In the genomic region with DNA sequence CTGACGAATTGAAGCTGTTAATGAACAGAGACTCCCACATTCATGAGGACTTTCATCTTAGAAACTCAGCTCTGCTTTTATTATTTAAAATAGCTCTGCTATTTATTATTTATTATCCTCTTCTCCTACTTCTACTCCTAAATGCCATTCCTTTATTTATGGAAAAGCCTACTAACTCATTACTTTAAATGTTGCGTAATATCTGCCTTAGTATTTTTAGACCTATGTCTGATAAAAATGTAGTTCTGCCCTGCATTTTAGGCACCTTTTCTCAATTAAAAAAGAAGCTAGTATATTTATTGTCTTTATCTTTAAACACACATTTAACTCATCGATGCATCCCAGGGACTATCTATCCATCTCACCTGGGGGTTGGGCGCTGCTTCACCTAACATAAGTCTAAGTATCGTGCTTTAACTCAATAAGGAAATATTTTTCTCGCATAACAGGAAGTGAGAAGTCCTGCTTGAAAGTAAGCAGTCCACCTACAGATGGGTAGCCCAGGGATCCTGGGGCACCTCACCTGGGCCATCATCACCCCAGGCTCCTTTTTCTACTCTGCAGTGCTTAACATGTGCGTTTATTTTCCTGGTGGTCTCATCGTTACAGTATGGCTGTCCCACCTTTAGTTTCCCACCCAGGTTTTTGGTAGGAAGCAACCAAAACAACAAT, we compare ENCODE assay signal across 2 cellular contexts.
TF ChIP-seq lines count a peak whose summit lies in the region.

No MANE protein-coding gene starts in this region.

TF ChIP-seq in GM12891, 5 proteins besides CTCF, POLR2A, EP300 and RAD21:
- TF ChIP-seq SPI1 (IDR thresholded peaks at IDR 0.05; ENCODE audit: low read depth, low read length) (peak; percentile 78), POU2F2 (IDR thresholded peaks at IDR 0.05; ENCODE audit: low read depth, low read length) (no peak)
TF ChIP-seq in GM12891: peak in this region for 1.

TF ChIP-seq in IMR-90, 13 proteins besides CTCF, POLR2A, EP300 and RAD21:
- TF ChIP-seq CEBPB (IDR thresholded peaks at IDR 0.05; ENCODE audit: low read depth, low read length) (peak; percentile 92), SMC3 (IDR thresholded peaks at IDR 0.05; ENCODE audit: low read depth, low read length) (no peak)
